ENCODE assay signal across 10 cellular contexts in genomic region chr22:46012182-46012880, GRCh38. TPM values are rescaled to one million over a fixed set of nuclear protein-coding genes. Genes with fewer than 3 reads are reported as not detected.
DNase-seq lines count a peak whose midpoint lies in the region; ATAC-seq, FAIRE-seq and TF ChIP-seq lines count a peak whose summit lies in the region.
"Had no signal": no experiment of that assay in that cellular context is flagged by ENCODE, and none has a peak within 500 bp of the region (broad histone marks: within the 10 kb centered on the region; RNA-seq: fewer than 3 reads in every experiment).

No MANE protein-coding gene starts in this region.

- no peak for DNase-seq in A549 (ENCODE audit: low read depth in 1 of 2, low spot score in 1 of 2)
- no peak for DNase-seq in RWPE1 (ENCODE audit: low spot score)
- peak; percentile 25 for DNase-seq in left cardiac atrium
- peak; percentile 78 for DNase-seq in posterior vena cava (ENCODE audit: low spot score)
- no peak for DNase-seq in T1000 (lab: John Stamatoyannopoulos, UW)
- no peak for DNase-seq in foreskin fibroblast

- no peak for ATAC-seq in A549
- ATAC-seq in left cardiac atrium, result no peak
- ATAC-seq in HG03469 (IDR thresholded peaks at IDR 0.05; ENCODE audit: unreplicated experiment), result no peak
- no peak for ATAC-seq in GM19324 (IDR thresholded peaks at IDR 0.05; ENCODE audit: low FRiP score, unreplicated experiment)

- peaks cover 31% of the 10 kb centered on the region for H3K4me1 ChIP-seq in A549

- TF ChIP-seq RAD21 in A549 (conservative IDR thresholded peaks at IDR 0.05 in 1 of 2, IDR thresholded peaks at IDR 0.05 in 1 of 2), result no peak

- intact Hi-C loops in left cardiac atrium (cut with DNase I), result no loop called here
- intact Hi-C loops in posterior vena cava (cut with DNase I), result no loop called here

- no peak for FAIRE-seq in A549 (lab: Jason Lieb, UNC)

- H3K27ac ChIP-seq in A549 (peak overlapping the region; percentile 95 to 98), RWPE1 (peak overlapping the region; percentile 100)

- CTCF ChIA-PET in A549 (lab: Yijun Ruan, JAX), result interaction anchor here (0.7 to 5.4 kb wide), 21 partner anchors 10 to 109 kb away, joined by 3 to 38 read pairs (median 9); no protein-coding TSS in a partner anchor
- CTCF ChIA-PET in RWPE1 (lab: Yijun Ruan, JAX), result interaction anchor here (0.7 to 1.4 kb wide), 4 partner anchors 11 to 102 kb away, joined by 3 to 8 read pairs (median 3); no protein-coding TSS in a partner anchor

- 96% methylated on average over 6 of the region's 13 CpGs for WGBS in A549 (ENCODE audit: missing lambda C conversion rate)

- POLR2A ChIA-PET in A549 (lab: Yijun Ruan, JAX) (interaction anchor here (0.5 to 4.7 kb wide), 5 partner anchors 10 to 58 kb away, joined by 3 to 63 read pairs (median 6); no protein-coding TSS in a partner anchor), RWPE1 (lab: Yijun Ruan, JAX; ENCODE audit: low non-redundant PET) (no interaction called here)

- no peak overlapping the region for H3K4me3 ChIP-seq in A549
- no peak overlapping the region for H3K4me3 ChIP-seq in foreskin fibroblast (ENCODE audit: low read depth in 1 of 2, low read length in 2 of 2)

- peaks cover 10% of the 10 kb centered on the region; the same call in 2 of the 3 replicates for H3K9me3 ChIP-seq in A549

- no peak for TF ChIP-seq EP300 in A549 (IDR thresholded peaks at IDR 0.05)

- no peak overlapping the region; the same call in 2 of the 3 replicates for H3K4me2 ChIP-seq in A549

- no peak for TF ChIP-seq POLR2A in A549 (IDR thresholded peaks at IDR 0.05; ENCODE audit: low read length)

- TF ChIP-seq CTCF in A549 (IDR thresholded peaks at IDR 0.05) (no peak), RWPE1 (conservative IDR thresholded peaks at IDR 0.05; ENCODE audit: low read depth) (no peak), foreskin fibroblast (IDR thresholded peaks at IDR 0.05; ENCODE audit: low read depth, low read length) (no peak)

TF ChIP-seq in A549, 52 proteins besides CTCF, POLR2A, EP300 and RAD21:
- TF ChIP-seq HEYL (CRISPR knock-in tag; IDR thresholded peaks at IDR 0.05), result no peak
- TF ChIP-seq EHMT2 (IDR thresholded peaks at IDR 0.05; ENCODE audit: low read depth), result no peak
- no peak for TF ChIP-seq MAX (IDR thresholded peaks at IDR 0.05)
- no peak for TF ChIP-seq ATOH8 (CRISPR knock-in tag; IDR thresholded peaks at IDR 0.05; ENCODE audit: low read depth)
- no peak for TF ChIP-seq SMC3 (IDR thresholded peaks at IDR 0.05)
- TF ChIP-seq HES2 (IDR thresholded peaks at IDR 0.05), result no peak
- no peak for TF ChIP-seq ZNF302 (CRISPR knock-in tag; IDR thresholded peaks at IDR 0.05)
- no peak for TF ChIP-seq HOXB13 (CRISPR knock-in tag; IDR thresholded peaks at IDR 0.05; ENCODE audit: low read depth)
- no peak for TF ChIP-seq CBX2 (IDR thresholded peaks at IDR 0.05; ENCODE audit: borderline replicate concordance, low read depth)
- TF ChIP-seq ZSCAN20 (CRISPR knock-in tag; IDR thresholded peaks at IDR 0.05), result no peak
- TF ChIP-seq NPAS2 (CRISPR knock-in tag; IDR thresholded peaks at IDR 0.05; ENCODE audit: borderline replicate concordance), result no peak
- no peak for TF ChIP-seq TP53 (CRISPR knock-in tag; IDR thresholded peaks at IDR 0.05)

RNA-seq across cellular contexts. Expression of gene WNT7B, which starts 35.4 kb away (rescaled TPM):
- polyA plus RNA-seq in A549 (2011; rRNA removed) (16.9 and 21.0 TPM in 2 replicates), A549 (2017; fragmentation: RNase III; extraction: RNeasy Plus Mini Kit Qiagen cat#74134 plus additional on column Dnase treatment) (80.8 to 92.0 TPM (median 82.2 TPM) in 3 replicates)
- 36.4 and 59.9 TPM in 2 replicates for polyA plus RNA-seq in A549 (2012; cell fraction: cytosol; rRNA removed)
- polyA plus RNA-seq in A549 (2012; cell fraction: nucleus; rRNA removed), result 48.0 and 49.6 TPM in 2 replicates
- 19.4 and 42.1 TPM in 2 replicates for polyA minus RNA-seq in A549 (2011; rRNA and poly(A)+ RNA removed)
- total RNA-seq in left cardiac atrium (not detected), posterior vena cava (not detected)
- total RNA-seq: aorta, mononuclear cell had no signal
- polyA plus RNA-seq: aorta had no signal

Comparison
In these comparisons a context has a peak if more than half of its experiments do, and no peak if none do; other contexts are left out.
1. DNase-seq: peak in left cardiac atrium (single experiment) and posterior vena cava (single experiment); none in A549 (0 of 2), RWPE1 (single experiment), T1000 (single experiment) and foreskin fibroblast (0 of 2).